ENCODE assay signal across 12 cellular contexts in genomic region chr2:204177251-204177976, GRCh38.
A peak's percentile ranks its signal among the peaks of the same experiment; 100 is the strongest.
DNase-seq lines count a peak whose midpoint lies in the region; ATAC-seq and TF ChIP-seq lines count a peak whose summit lies in the region.
"Had no signal": no experiment of that assay in that cellular context is flagged by ENCODE, and none has a peak within 500 bp of the region (broad histone marks: within the 10 kb centered on the region; RNA-seq: fewer than 3 reads in every experiment).

No MANE protein-coding gene starts in this region.

- H3K9me2 ChIP-seq in MM.1S (replicated peaks; ENCODE audit: insufficient read depth, low read length) = no peaks in the 10 kb centered on the region

- H3F3A ChIP-seq in MM.1S (ENCODE audit: insufficient read depth, low read length) = no peaks in the 10 kb centered on the region

- DNase-seq in activated naive CD8-positive, alpha-beta T cell treated with anti-CD3 and anti-CD28 coated beads, Interleukin-2, amount 10 ng/mL, durations not matched to agents 7 days and 5 days = no peak
- DNase-seq in activated naive CD8-positive, alpha-beta T cell treated with anti-CD3 and anti-CD28 coated beads for 36 hours = no peak
- DNase-seq in upper lobe of right lung (no peak), NCI-H2196 (lab: John Stamatoyannopoulos, UW; ENCODE audit: unreplicated experiment) (no peak), OCI-M1 (lab: John Stamatoyannopoulos, UW) (no peak), MM.1S (no peak)

- H3K36me3 Mint-ChIP-seq in activated naive CD8-positive, alpha-beta T cell treated with anti-CD3 and anti-CD28 coated beads, Interleukin-2, amount 10 ng/mL, durations not matched to agents 7 days and 5 days = no peaks in the 10 kb centered on the region
- no peaks in the 10 kb centered on the region for H3K36me3 Mint-ChIP-seq in activated naive CD8-positive, alpha-beta T cell treated with anti-CD3 and anti-CD28 coated beads for 36 hours

- H3K27me3 ChIP-seq in upper lobe of right lung = no peaks in the 10 kb centered on the region
- H3K27me3 ChIP-seq in MM.1S (replicated peaks; ENCODE audit: insufficient read depth, low read length) = no peaks in the 10 kb centered on the region
- H3K27me3 ChIP-seq: Peyer's patch had no signal

- intact Hi-C loops in upper lobe of right lung (cut with DNase I) = no loop called here

- no peak overlapping the region for H3K9ac ChIP-seq in MM.1S (ENCODE audit: low read length)
- H3K9ac ChIP-seq: KMS-11 had no signal

- H3K9me3 ChIP-seq in upper lobe of right lung (no peaks in the 10 kb centered on the region), MM.1S (replicated peaks; ENCODE audit: insufficient read depth, low read length) (no peaks in the 10 kb centered on the region)
- H3K9me3 ChIP-seq: Peyer's patch, suprapubic skin had no signal

- no peaks in the 10 kb centered on the region for H4K20me1 ChIP-seq in MM.1S (ENCODE audit: insufficient read depth, low read length)

- H3K4me1 ChIP-seq in upper lobe of right lung = no peaks in the 10 kb centered on the region
- H3K4me1 ChIP-seq in MM.1S (ENCODE audit: low read length) = no peaks in the 10 kb centered on the region
- H3K4me1 ChIP-seq: Peyer's patch, suprapubic skin had no signal

- POLR2A ChIA-PET in activated naive CD8-positive, alpha-beta T cell treated with anti-CD3 and anti-CD28 coated beads, Interleukin-2, amount 10 ng/mL, durations not matched to agents 7 days and 5 days (lab: Charles Lee) = interaction anchor here (0.6 kb wide), 1 partner anchor 11 kb away, joined by 4 read pairs; no protein-coding TSS in a partner anchor

- no peak overlapping the region for H3K4me3 Mint-ChIP-seq in activated naive CD8-positive, alpha-beta T cell treated with anti-CD3 and anti-CD28 coated beads, Interleukin-2, amount 10 ng/mL, durations not matched to agents 7 days and 5 days
- no peak overlapping the region for H3K4me3 Mint-ChIP-seq in activated naive CD8-positive, alpha-beta T cell treated with anti-CD3 and anti-CD28 coated beads for 36 hours
- H3K4me3 Mint-ChIP-seq: HFFc6 had no signal

- H3K4me2 ChIP-seq in MM.1S (ENCODE audit: low read depth, low read length) = no peak overlapping the region
- H3K4me2 ChIP-seq: KMS-11 had no signal

- H3K79me2 ChIP-seq in MM.1S (ENCODE audit: low read length) = no peaks in the 10 kb centered on the region

- H3K27ac ChIP-seq in upper lobe of right lung = no peak overlapping the region
- H3K27ac ChIP-seq in MM.1S (ENCODE audit: low read length) = no peak overlapping the region
- H3K27ac ChIP-seq: KMS-11, Peyer's patch, suprapubic skin had no signal

- ATAC-seq in activated naive CD8-positive, alpha-beta T cell treated with anti-CD3 and anti-CD28 coated beads, Interleukin-2, amount 10 ng/mL, durations not matched to agents 7 days and 5 days (ENCODE audit: low read depth) = peak; percentile 39
- ATAC-seq in GM21619 (IDR thresholded peaks at IDR 0.05; ENCODE audit: unreplicated experiment) = peak; percentile 25
- peak; percentile 26 for ATAC-seq in HG03432 (IDR thresholded peaks at IDR 0.05; ENCODE audit: unreplicated experiment)
- peak; percentile 13 for ATAC-seq in upper lobe of right lung

- no peaks in the 10 kb centered on the region for H3K9me3 Mint-ChIP-seq in activated naive CD8-positive, alpha-beta T cell treated with anti-CD3 and anti-CD28 coated beads, Interleukin-2, amount 10 ng/mL, durations not matched to agents 7 days and 5 days
- H3K9me3 Mint-ChIP-seq in activated naive CD8-positive, alpha-beta T cell treated with anti-CD3 and anti-CD28 coated beads for 36 hours = no peaks in the 10 kb centered on the region
- H3K9me3 Mint-ChIP-seq: HFFc6 had no signal

- no peak for TF ChIP-seq CTCF in upper lobe of right lung (IDR thresholded peaks at IDR 0.05)
- no peak for TF ChIP-seq CTCF in MM.1S (IDR thresholded peaks at IDR 0.05; ENCODE audit: low read length)

- H3K36me3 ChIP-seq in upper lobe of right lung (no peaks in the 10 kb centered on the region), MM.1S (replicated peaks; ENCODE audit: insufficient read depth, low read length) (no peaks in the 10 kb centered on the region)
- H3K36me3 ChIP-seq: Peyer's patch, suprapubic skin had no signal

- no peak overlapping the region for H3K4me3 ChIP-seq in upper lobe of right lung
- H3K4me3 ChIP-seq in MM.1S (ENCODE audit: low read length) = no peak overlapping the region
- H3K4me3 ChIP-seq: Peyer's patch, suprapubic skin had no signal

- H3K27ac Mint-ChIP-seq in activated naive CD8-positive, alpha-beta T cell treated with anti-CD3 and anti-CD28 coated beads, Interleukin-2, amount 10 ng/mL, durations not matched to agents 7 days and 5 days = no peak overlapping the region
- no peak overlapping the region for H3K27ac Mint-ChIP-seq in activated naive CD8-positive, alpha-beta T cell treated with anti-CD3 and anti-CD28 coated beads for 36 hours
- H3K27ac Mint-ChIP-seq: HFFc6 had no signal

- no peaks in the 10 kb centered on the region for H3K4me1 Mint-ChIP-seq in activated naive CD8-positive, alpha-beta T cell treated with anti-CD3 and anti-CD28 coated beads, Interleukin-2, amount 10 ng/mL, durations not matched to agents 7 days and 5 days
- peaks cover 3% of the 10 kb centered on the region for H3K4me1 Mint-ChIP-seq in activated naive CD8-positive, alpha-beta T cell treated with anti-CD3 and anti-CD28 coated beads for 36 hours

- H3K27me3 Mint-ChIP-seq in activated naive CD8-positive, alpha-beta T cell treated with anti-CD3 and anti-CD28 coated beads, Interleukin-2, amount 10 ng/mL, durations not matched to agents 7 days and 5 days = peaks cover 24% of the 10 kb centered on the region
- H3K27me3 Mint-ChIP-seq in activated naive CD8-positive, alpha-beta T cell treated with anti-CD3 and anti-CD28 coated beads for 36 hours = peaks cover 15% of the 10 kb centered on the region

- no peak overlapping the region for H2AFZ ChIP-seq in MM.1S (ENCODE audit: low read length)
